9 cellular contexts compared by ENCODE assay signal in the genomic region with DNA sequence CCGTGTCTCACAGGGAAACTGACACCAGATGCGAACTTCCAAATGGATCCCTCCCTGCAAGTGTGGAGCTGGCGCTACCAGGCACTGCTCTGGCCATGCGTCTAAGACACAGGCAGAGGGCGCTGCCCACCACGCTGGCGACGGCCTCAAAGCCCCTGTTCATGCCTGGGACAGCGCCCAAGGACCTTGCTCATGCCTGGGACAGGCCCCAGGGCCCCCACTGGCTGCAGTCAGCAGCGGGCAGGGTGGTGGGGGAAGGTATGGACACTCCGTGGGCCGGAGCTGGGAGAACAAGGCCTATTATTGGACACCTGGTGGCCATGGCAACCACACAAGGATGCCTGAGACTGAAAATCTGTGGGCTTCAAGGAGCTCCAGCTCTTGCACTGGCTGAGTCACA. TPM values are rescaled to one million over a fixed set of nuclear protein-coding genes. Genes with fewer than 3 reads are reported as not detected.
DNase-seq lines count a peak whose midpoint lies in the region; ATAC-seq and TF ChIP-seq lines count a peak whose summit lies in the region.
"Had no signal": no experiment of that assay in that cellular context is flagged by ENCODE, and none has a peak within 500 bp of the region (broad histone marks: within the 10 kb centered on the region; RNA-seq: fewer than 3 reads in every experiment).

No MANE protein-coding gene starts in this region.

- POLR2A ChIA-PET in A673 (lab: Charles Lee; ENCODE audit: low non-redundant PET), result no interaction called here
- POLR2A ChIA-PET in naive thymus-derived CD8-positive, alpha-beta T cell (lab: Charles Lee), result interaction anchor here (0.8 to 2.4 kb wide), 3 partner anchors 13 to 41 kb away, joined by 4 to 12 read pairs (median 4); no protein-coding TSS in a partner anchor

- TF ChIP-seq POLR2A in esophagus muscularis mucosa (IDR thresholded peaks at IDR 0.05; ENCODE audit: low read depth), result no peak
- no peak for TF ChIP-seq POLR2A in thyroid gland (IDR thresholded peaks at IDR 0.05)

- H3K9me3 ChIP-seq in A673 (ENCODE audit: low read depth, low read length, poor library complexity, severe bottlenecking), result no peaks in the 10 kb centered on the region
- no peaks in the 10 kb centered on the region for H3K9me3 ChIP-seq in esophagus muscularis mucosa
- H3K9me3 ChIP-seq in thyroid gland, result no peaks in the 10 kb centered on the region

- DNase-seq in A673 (ENCODE audit: low spot score) (peak; percentile 71), GM12865 (ENCODE audit: low read depth) (peak; percentile 70), NCI-H774 (lab: John Stamatoyannopoulos, UW) (peak; percentile 1), activated T-cell treated with anti-CD3 and anti-CD28 coated beads for 1 hour (ENCODE audit: low read depth) (peak; percentile 21), esophagus muscularis mucosa (ENCODE audit: extremely low spot score) (no peak), thyroid gland (peak; percentile 67 to 68), NCI-H2171 treated with DMSO at 0.1 percent for 48 hours (lab: John Stamatoyannopoulos, UW) (no peak)
- DNase-seq in naive thymus-derived CD8-positive, alpha-beta T cell, result peak; percentile 48 to 80 (median 56)

- CTCF ChIA-PET in A673 (lab: Charles Lee), result interaction anchor here (0.6 to 1.9 kb wide), 10 partner anchors 16 to 131 kb away, joined by 3 to 16 read pairs (median 3); no protein-coding TSS in a partner anchor

- H3K4me3 Mint-ChIP-seq in naive thymus-derived CD8-positive, alpha-beta T cell, result peak overlapping the region in 3 of 10 donors; percentile 26 to 53 (median 39)

- BruUV-seq in A673 (replicated peaks; lab: Mats Ljungman, UMichigan), result no TSS peak

- TF ChIP-seq CTCF in A673 (conservative IDR thresholded peaks at IDR 0.05; ENCODE audit: low read depth, low read length) (peak; percentile 84), GM12865 (IDR thresholded peaks at IDR 0.05; ENCODE audit: insufficient read depth, low read depth, low read length, missing control alignments) (peak; percentile 80), esophagus muscularis mucosa (IDR thresholded peaks at IDR 0.05) (peak; percentile 27 to 55 (median 35)), thyroid gland (IDR thresholded peaks at IDR 0.05) (peak; percentile 16 to 88 (median 76))

- H3K27ac ChIP-seq in A673 (ENCODE audit: low read depth, low read length, poor library complexity, severe bottlenecking), result no peak overlapping the region
- H3K27ac ChIP-seq in esophagus muscularis mucosa (replicated peaks in 1 of 4), result no peak overlapping the region
- H3K27ac ChIP-seq in thyroid gland, result no peak overlapping the region

- H3K36me3 Mint-ChIP-seq in naive thymus-derived CD8-positive, alpha-beta T cell, result no peaks in the 10 kb centered on the region

- peak; percentile 70 to 89 for ATAC-seq in naive thymus-derived CD8-positive, alpha-beta T cell

- H3K4me1 Mint-ChIP-seq in naive thymus-derived CD8-positive, alpha-beta T cell, result peaks cover 16 to 55% (median 46%) of the 10 kb centered on the region in 4 donors

- H3K36me3 ChIP-seq in A673 (ENCODE audit: insufficient read depth, low read length, poor library complexity, severe bottlenecking) (no peaks in the 10 kb centered on the region), esophagus muscularis mucosa (no peaks in the 10 kb centered on the region), thyroid gland (no peaks in the 10 kb centered on the region)

- no peak for TF ChIP-seq EP300 in esophagus muscularis mucosa (IDR thresholded peaks at IDR 0.05)

- H3K27ac Mint-ChIP-seq in naive thymus-derived CD8-positive, alpha-beta T cell, result peak overlapping the region in 7 of 10 donors; percentile 55 to 77 (median 73)

- intact Hi-C loops in A673 (cut with micrococcal nuclease; ENCODE audit: unreplicated experiment), result no loop called here
- intact Hi-C loops in esophagus muscularis mucosa (cut with DNase I), result no loop called here
- intact Hi-C loops in thyroid gland (cut with DNase I), result loop anchor here (2.0 kb wide), 1 partner anchor 86 kb away; no protein-coding TSS in a partner anchor

- WGBS in esophagus muscularis mucosa, result 6% methylated on average over 11 of the region's 12 CpGs
- WGBS in thyroid gland, 2 donors, result 8% methylated on average over 5 of the region's 12 CpGs; no CpG with 5 or more reads in 1 of the 2 donors

- H3K4me1 ChIP-seq in A673 (ENCODE audit: insufficient read depth, low read length, poor library complexity, severe bottlenecking), result no peaks in the 10 kb centered on the region
- peaks cover 11 to 23% (median 18%) of the 10 kb centered on the region in 4 donors for H3K4me1 ChIP-seq in esophagus muscularis mucosa
- H3K4me1 ChIP-seq in thyroid gland, result peaks cover 6 to 7% of the 10 kb centered on the region in 2 donors

- peaks cover 0 to 11% (median 6%) of the 10 kb centered on the region in 5 donors for H3K27me3 Mint-ChIP-seq in naive thymus-derived CD8-positive, alpha-beta T cell

- no peaks in the 10 kb centered on the region for H3K9me3 Mint-ChIP-seq in naive thymus-derived CD8-positive, alpha-beta T cell

- H3K27me3 ChIP-seq in A673 (replicated peaks; ENCODE audit: insufficient read depth, low read depth, low read length, poor library complexity) (no peaks in the 10 kb centered on the region), esophagus muscularis mucosa (peaks cover 0 to 68% (median 2%) of the 10 kb centered on the region in 4 donors), thyroid gland (no peaks in the 10 kb centered on the region)

- H3K4me3 ChIP-seq in A673 (ENCODE audit: low read depth, low read length, poor library complexity, severe bottlenecking), result no peak overlapping the region
- no peak overlapping the region for H3K4me3 ChIP-seq in GM12865 (ENCODE audit: low read depth, low read length)
- H3K4me3 ChIP-seq in esophagus muscularis mucosa, result no peak overlapping the region
- no peak overlapping the region for H3K4me3 ChIP-seq in thyroid gland (replicated peaks in 1 of 3)

RNA-seq across cellular contexts. Expression of a gene that starts 8.8 kb away (rescaled TPM):
- not detected in 2 replicates for total RNA-seq in A673 (2021)
- not detected for total RNA-seq in esophagus muscularis mucosa
- total RNA-seq in naive thymus-derived CD8-positive, alpha-beta T cell, result not detected
- not detected for polyA plus RNA-seq in naive thymus-derived CD8-positive, alpha-beta T cell
- total RNA-seq in thyroid gland, result not detected

RNA-seq across cellular contexts. Expression of a gene that starts 19.0 kb away (rescaled TPM):
- total RNA-seq in A673 (2021) (not detected in 2 replicates), esophagus muscularis mucosa (not detected), thyroid gland (1 to 10 TPM; 1.2 to 7.7 (median 4.6) TPM)
- total RNA-seq in naive thymus-derived CD8-positive, alpha-beta T cell, result not detected
- not detected for polyA plus RNA-seq in naive thymus-derived CD8-positive, alpha-beta T cell
- total RNA-seq: skeletal muscle tissue had no signal

RNA-seq across cellular contexts. Expression of a gene that starts 21.9 kb away (rescaled TPM):
- total RNA-seq in A673 (2021) (not detected in 2 replicates), esophagus muscularis mucosa (not detected), thyroid gland (under 1 TPM in 1 of 4 donors, not detected in 3; 0.56 TPM)
- 1 to 10 TPM; 2.0 to 2.9 TPM for total RNA-seq in naive thymus-derived CD8-positive, alpha-beta T cell
- polyA plus RNA-seq in naive thymus-derived CD8-positive, alpha-beta T cell, result 10 to 100 TPM in 1 of 3 donors, 1 to 10 TPM in 2; 1.5 to 14.7 (median 3.2) TPM
- total RNA-seq: skeletal muscle tissue had no signal

RNA-seq across cellular contexts. Expression of a gene that starts 40.7 kb away (rescaled TPM):
- total RNA-seq in A673 (2021) (not detected in 2 replicates), esophagus muscularis mucosa (not detected), thyroid gland (not detected)
- total RNA-seq in naive thymus-derived CD8-positive, alpha-beta T cell, result not detected
- polyA plus RNA-seq in naive thymus-derived CD8-positive, alpha-beta T cell, result not detected
- total RNA-seq: skeletal muscle tissue had no signal

RNA-seq across cellular contexts. Expression of a gene that starts 44.1 kb away (rescaled TPM):
- total RNA-seq in A673 (2021) (23.9 and 28.5 TPM in 2 replicates), esophagus muscularis mucosa (10 to 100 TPM; 41.9 to 47.2 (median 43.9) TPM), thyroid gland (10 to 100 TPM; 58.4 to 89.3 (median 73.8) TPM)
- total RNA-seq in naive thymus-derived CD8-positive, alpha-beta T cell, result 10 to 100 TPM; 22.2 to 26.0 TPM
- 10 to 100 TPM; 18.0 to 28.8 (median 26.5) TPM for polyA plus RNA-seq in naive thymus-derived CD8-positive, alpha-beta T cell

Comparison
In these comparisons a context has a peak if more than half of its experiments do, and no peak if none do; other contexts are left out.
1. DNase-seq: peak in A673 (single experiment), GM12865 (single experiment), NCI-H774 (single experiment), activated T-cell treated with anti-CD3 and anti-CD28 coated beads for 1 hour (single experiment), naive thymus-derived CD8-positive, alpha-beta T cell (10 of 10) and thyroid gland (2 of 2); none in esophagus muscularis mucosa (single experiment) and NCI-H2171 treated with DMSO at 0.1 percent for 48 hours (single experiment).
2. Peak in every context shown above with its lines, with median percentiles within 50 percentile points of each other: CTCF ChIP-seq.